ENCODE assay signal across 23 cellular contexts in the genomic region with DNA sequence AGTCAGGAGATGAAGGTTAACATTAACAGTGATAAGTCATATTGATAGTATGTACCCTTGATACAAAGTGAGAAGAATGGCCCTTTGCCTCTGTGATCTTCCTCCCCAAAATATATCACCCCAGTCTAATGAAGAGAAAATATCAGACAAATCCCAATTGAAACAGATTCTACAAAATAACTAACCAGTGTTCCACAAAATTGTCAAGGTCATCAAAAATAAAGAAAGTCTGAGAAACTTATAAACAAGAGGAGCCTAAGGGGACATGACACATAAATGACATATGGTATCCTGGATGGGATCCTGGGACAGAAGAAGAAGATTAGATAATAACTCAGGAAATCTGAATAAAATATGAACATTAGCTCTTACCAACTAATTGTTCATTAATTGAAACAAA.
"Had no signal": no experiment of that assay in that cellular context is flagged by ENCODE, and none has a peak within 500 bp of the region (broad histone marks: within the 10 kb centered on the region; RNA-seq: fewer than 3 reads in every experiment).

No MANE protein-coding gene starts in this region.

- DNase-seq: dermis blood vessel endothelial cell; dorsolateral prefrontal cortex; effector CD4-positive, alpha-beta T cell; effector memory CD4-positive, alpha-beta T cell; foreskin keratinocyte; gastrocnemius medialis; glutamatergic neuron; head of caudate nucleus; heart right ventricle; hippocampal formation; left cardiac atrium; left lung; left ventricle myocardium superior; lower lobe of right lung; mesenchymal stem cell; mucosa of descending colon; naive B cell had no signal

- H3K36me3 ChIP-seq: esophagus muscularis mucosa, gastrocnemius medialis, heart right ventricle, left lung, lower lobe of right lung had no signal

- H3K4me1 ChIP-seq: esophagus muscularis mucosa, foreskin keratinocyte, gastrocnemius medialis, heart right ventricle, left lung, lower lobe of right lung had no signal

- ATAC-seq: foreskin keratinocyte, gastrocnemius medialis, heart right ventricle, left cardiac atrium, left lung, left ventricle myocardium superior, lower lobe of right lung, mucosa of descending colon had no signal

- H3K27me3 ChIP-seq: dorsolateral prefrontal cortex, esophagus muscularis mucosa, gastrocnemius medialis, heart right ventricle, left lung had no signal

- FAIRE-seq: colon, endothelial cell of umbilical vein, islet of Langerhans, keratinocyte had no signal

- H3K4me3 ChIP-seq: coronary artery, dorsolateral prefrontal cortex, esophagus muscularis mucosa, gastrocnemius medialis, heart right ventricle, left lung, lower lobe of right lung, mucosa of descending colon had no signal

- H3K27ac ChIP-seq: coronary artery, dorsolateral prefrontal cortex, esophagus muscularis mucosa, foreskin keratinocyte, gastrocnemius medialis, heart right ventricle, left lung, lower lobe of right lung had no signal

- H3K9me3 ChIP-seq: esophagus muscularis mucosa, gastrocnemius medialis, heart right ventricle, left lung, lower lobe of right lung, mucosa of descending colon had no signal
